ENCODE assay signal across 24 cellular contexts in genomic region chr1:108572182-108572581, GRCh38.
"Had no signal": no experiment of that assay in that cellular context is flagged by ENCODE, and none has a peak within 500 bp of the region (broad histone marks: within the 10 kb centered on the region; RNA-seq: fewer than 3 reads in every experiment).

No MANE protein-coding gene starts in this region.

- DNase-seq: colonic mucosa; effector CD8-positive, alpha-beta T cell; endodermal cell; foreskin fibroblast; gastrocnemius medialis; head of caudate nucleus; left ventricle myocardium superior; lower lobe of right lung; pancreas; retina; right lobe of liver; small intestine; stimulated activated CD4-positive, alpha-beta T cell treated with anti-CD3 and anti-CD28 coated beads, Interleukin-12 subunit alpha, Interleukin-12 subunit beta, amount 100 ng/mL, for 4 hours; stimulated activated naive B cell treated with anti-CD40 and anti-IgM and Interleukin-4, amounts not matched to agents 10 μg/mL and 1 μg/mL and 100 μg/mL, for 72 hours; stomach; thyroid gland; trophoblast cell had no signal

- H3K4me3 ChIP-seq: colonic mucosa, gastrocnemius medialis, lower lobe of right lung, pancreas, right lobe of liver, stomach, thyroid gland, vagina had no signal

- H3K4me1 ChIP-seq: colonic mucosa, gastrocnemius medialis, pancreas, right lobe of liver, thyroid gland had no signal

- H3K36me3 Mint-ChIP-seq: natural killer cell treated with Interleukin-12 subunit alpha and Interleukin-12 subunit beta and Interleukin-15 and Interleukin-18, amount 100 ng/mL, for 72 hours had no signal

- H3K4me1 Mint-ChIP-seq: endodermal cell, neural crest cell had no signal

- H3K27ac Mint-ChIP-seq: dendritic cell treated with granulocyte-macrophage colony-stimulating factor and Interleukin-4, amounts not matched to agents 40 ng/mL and 50 ng/mL, for 4 days; endodermal cell; natural killer cell treated with Interleukin-12 subunit alpha and Interleukin-12 subunit beta and Interleukin-15 and Interleukin-18, amount 100 ng/mL, for 72 hours; stimulated activated naive B cell treated with anti-CD40 and anti-IgM and Interleukin-4, amounts not matched to agents 10 μg/mL and 1 μg/mL and 100 μg/mL, for 72 hours had no signal

- H3K9me3 ChIP-seq: colonic mucosa, gastrocnemius medialis, lower lobe of right lung, neutrophil, pancreas, right lobe of liver, stomach, thyroid gland, vagina had no signal

- H3K9me3 Mint-ChIP-seq: dendritic cell treated with granulocyte-macrophage colony-stimulating factor and Interleukin-4, amounts not matched to agents 40 ng/mL and 50 ng/mL, for 4 days; natural killer cell treated with Interleukin-12 subunit alpha and Interleukin-12 subunit beta and Interleukin-15 and Interleukin-18, amount 100 ng/mL, for 72 hours had no signal

- H3K27me3 Mint-ChIP-seq: dendritic cell treated with granulocyte-macrophage colony-stimulating factor and Interleukin-4, amounts not matched to agents 40 ng/mL and 50 ng/mL, for 4 days; natural killer cell treated with Interleukin-12 subunit alpha and Interleukin-12 subunit beta and Interleukin-15 and Interleukin-18, amount 100 ng/mL, for 72 hours; stimulated activated naive B cell treated with anti-CD40 and anti-IgM and Interleukin-4, amounts not matched to agents 10 μg/mL and 1 μg/mL and 100 μg/mL, for 72 hours had no signal

- H3K27me3 ChIP-seq: colonic mucosa, gastrocnemius medialis, neutrophil, pancreas, right lobe of liver, stomach, thyroid gland, vagina had no signal

- H3K27ac ChIP-seq: colonic mucosa, epithelial cell of prostate, gastrocnemius medialis, lower lobe of right lung, neutrophil, pancreas, right lobe of liver, stomach, thyroid gland, vagina had no signal

- H3K4me3 Mint-ChIP-seq: dendritic cell treated with granulocyte-macrophage colony-stimulating factor and Interleukin-4, amounts not matched to agents 40 ng/mL and 50 ng/mL, for 4 days; endodermal cell; natural killer cell treated with Interleukin-12 subunit alpha and Interleukin-12 subunit beta and Interleukin-15 and Interleukin-18, amount 100 ng/mL, for 72 hours; neural crest cell; stimulated activated naive B cell treated with anti-CD40 and anti-IgM and Interleukin-4, amounts not matched to agents 10 μg/mL and 1 μg/mL and 100 μg/mL, for 72 hours had no signal

- ATAC-seq: esophagus mucosa; gastrocnemius medialis; left ventricle myocardium superior; lower lobe of right lung; pancreas; right lobe of liver; stimulated activated naive B cell treated with anti-CD40 and anti-IgM and Interleukin-4, amounts not matched to agents 10 μg/mL and 1 μg/mL and 100 μg/mL, for 72 hours had no signal
